20 cellular contexts compared by ENCODE assay signal in genomic region chr22:30010789-30011405, GRCh38.
"Had no signal": no experiment of that assay in that cellular context is flagged by ENCODE, and none has a peak within 500 bp of the region (broad histone marks: within the 10 kb centered on the region; RNA-seq: fewer than 3 reads in every experiment).

No MANE protein-coding gene starts in this region.

- H3K4me2 ChIP-seq: hepatocyte, neural progenitor cell, smooth muscle cell had no signal

- DNase-seq: activated CD4-positive, alpha-beta T cell treated with anti-CD3 and anti-CD28 coated beads for 1 hour; activated T-cell treated with anti-CD3 and anti-CD28 coated beads, Interleukin-2, amount 50 U/mL, for 1 hour; effector memory CD4-positive, alpha-beta T cell; foreskin keratinocyte; glutamatergic neuron; kidney glomerular epithelial cell; left lung; naive thymus-derived CD4-positive, alpha-beta T cell; sigmoid colon; stimulated activated CD4-positive, alpha-beta T cell treated with anti-CD3 and anti-CD28 coated beads, Interleukin-15, amount 100 ng/mL, for 24 hours; T-helper 1 cell; testis; upper lobe of left lung had no signal

- H3K4me1 ChIP-seq: esophagus muscularis mucosa, foreskin keratinocyte, left lung, sigmoid colon, upper lobe of left lung had no signal

- ATAC-seq: activated T-helper 17 cell treated with anti-CD3 and anti-CD28 coated beads, Interleukin-2, amount 50 U/mL, for 72 hours; foreskin keratinocyte; left lung; naive thymus-derived CD4-positive, alpha-beta T cell; stimulated activated memory B cell treated with anti-CD40 and anti-IgM and Interleukin-4, amounts not matched to agents 10 μg/mL and 1 μg/mL and 100 μg/mL, for 72 hours had no signal

- H3K4me3 ChIP-seq: esophagus muscularis mucosa, hepatocyte, left lung, lung, neural progenitor cell, sigmoid colon, smooth muscle cell, testis, upper lobe of left lung had no signal

- H3K27ac ChIP-seq: esophagus muscularis mucosa, foreskin keratinocyte, hepatocyte, left lung, neural progenitor cell, sigmoid colon, testis, upper lobe of left lung had no signal

- H2AFZ ChIP-seq: hepatocyte, neural progenitor cell had no signal

- H3K9me3 ChIP-seq: esophagus muscularis mucosa, left lung, sigmoid colon, testis, upper lobe of left lung had no signal

- H3K27me3 ChIP-seq: esophagus muscularis mucosa, foreskin keratinocyte, hepatocyte, left lung, neural progenitor cell, sigmoid colon, testis, upper lobe of left lung had no signal

- H3K9ac ChIP-seq: neural progenitor cell had no signal
